9 cellular contexts compared by ENCODE assay signal in the genomic region with DNA sequence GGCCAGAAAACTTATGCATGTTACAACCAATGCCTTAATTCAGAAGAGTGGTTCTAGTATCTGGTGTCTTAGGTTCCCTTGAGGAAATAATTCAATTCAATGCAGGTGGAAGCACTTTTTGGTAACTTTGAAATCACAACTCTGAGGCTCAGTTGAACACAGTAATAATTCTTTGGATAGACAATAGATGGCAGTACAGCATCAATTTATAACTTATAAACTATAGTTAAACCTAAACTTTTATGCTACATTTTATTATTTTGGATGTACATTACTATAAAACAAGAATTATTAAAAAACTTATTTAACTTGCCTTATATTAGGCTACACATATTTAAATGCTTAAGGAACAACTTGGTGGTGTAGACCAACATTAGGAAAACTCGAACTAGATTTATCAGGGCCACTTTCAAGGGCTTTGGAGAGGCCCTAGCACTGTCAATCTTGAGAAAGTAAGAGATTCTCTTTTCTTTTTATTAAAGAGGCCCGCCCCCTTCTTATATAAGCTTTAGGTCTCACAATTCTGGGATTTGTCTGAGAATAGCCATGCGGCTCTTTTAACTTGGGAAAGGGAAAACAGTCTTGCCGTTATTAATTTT.
DNase-seq lines count a peak whose midpoint lies in the region; ATAC-seq and TF ChIP-seq lines count a peak whose summit lies in the region.
"Had no signal": no experiment of that assay in that cellular context is flagged by ENCODE, and none has a peak within 500 bp of the region (broad histone marks: within the 10 kb centered on the region; RNA-seq: fewer than 3 reads in every experiment).

No MANE protein-coding gene starts in this region.

- peaks cover 4% of the 10 kb centered on the region for H3K36me3 Mint-ChIP-seq in Calu3 (ENCODE audit: insufficient read depth, unreplicated experiment)

- no peaks in the 10 kb centered on the region for H3K9me3 Mint-ChIP-seq in Calu3 (ENCODE audit: low read depth, unreplicated experiment)

- CTCF ChIA-PET in Calu3 (lab: Charles Lee): interaction anchor here (1.4 kb wide), 1 partner anchor 66 kb away, joined by 3 read pairs; no protein-coding TSS in a partner anchor

- ATAC-seq in mucosa of descending colon (peak; percentile 63), GM18868 (IDR thresholded peaks at IDR 0.05; ENCODE audit: unreplicated experiment) (no peak)

- H3K36me3 ChIP-seq in mucosa of descending colon (ENCODE audit: low read depth): no peaks in the 10 kb centered on the region

- intact Hi-C loops in Calu3 (cut with micrococcal nuclease; ENCODE audit: unreplicated experiment): loop anchor here (1.0 to 5.0 kb wide), 5 partner anchors 110 to 551 kb away; no protein-coding TSS in a partner anchor
- intact Hi-C loops in mucosa of descending colon (cut with DNase I, micrococcal nuclease): loop anchor here (5.0 to 10.0 kb wide), 4 partner anchors 66 to 531 kb away; partner anchors contain the start of gene CD24 (in 1 of the 2)

- no peak overlapping the region for H3K4me3 ChIP-seq in LNCaP clone FGC (ENCODE audit: low read depth, low read length)
- no peak overlapping the region for H3K4me3 ChIP-seq in mucosa of descending colon

- no peaks in the 10 kb centered on the region for H3K9me3 ChIP-seq in mucosa of descending colon

- H3K4me1 ChIP-seq in mucosa of descending colon (ENCODE audit: low read depth): peaks cover 16% of the 10 kb centered on the region

- peaks cover 27% of the 10 kb centered on the region for H3K4me1 Mint-ChIP-seq in Calu3 (ENCODE audit: low read depth, unreplicated experiment)

- H3K27ac Mint-ChIP-seq in Calu3 (ENCODE audit: unreplicated experiment): no peak overlapping the region

- H3K27me3 Mint-ChIP-seq in Calu3 (ENCODE audit: unreplicated experiment): no peaks in the 10 kb centered on the region

- no peak overlapping the region for H3K4me3 Mint-ChIP-seq in Calu3 (ENCODE audit: low read depth, unreplicated experiment)

- no peak overlapping the region for H3K27ac ChIP-seq in caudate nucleus (ENCODE audit: low read depth, low read length)

- BruUV-seq in Calu3 (replicated peaks; lab: Mats Ljungman, UMichigan): no TSS peak

- DNase-seq in Calu3 (no peak), LNCaP clone FGC (ENCODE audit: low read depth) (no peak), astrocyte of the hippocampus (ENCODE audit: low read depth, low spot score) (peak; percentile 20), mucosa of descending colon (no peak), NCI-H2081 treated with DMSO at 0.1 percent for 48 hours (lab: John Stamatoyannopoulos, UW) (no peak), caudate nucleus (lab: John Stamatoyannopoulos, UW) (no peak)
- no peak for DNase-seq in activated T-cell treated with anti-CD3 and anti-CD28 coated beads, Interleukin-2, amount 50 U/mL, for 1 hour
- DNase-seq: NCI-H1930 had no signal

- peak; percentile 40 for TF ChIP-seq CTCF in Calu3 (IDR thresholded peaks at IDR 0.05; ENCODE audit: unreplicated experiment)
- TF ChIP-seq CTCF in LNCaP clone FGC (IDR thresholded peaks at IDR 0.05; ENCODE audit: control insufficient read depth, extremely low read depth, insufficient read depth): peak; percentile 42
- peak; percentile 25 for TF ChIP-seq CTCF in mucosa of descending colon (IDR thresholded peaks at IDR 0.05)
